ENCODE assay signal across 25 cellular contexts in the genomic region with DNA sequence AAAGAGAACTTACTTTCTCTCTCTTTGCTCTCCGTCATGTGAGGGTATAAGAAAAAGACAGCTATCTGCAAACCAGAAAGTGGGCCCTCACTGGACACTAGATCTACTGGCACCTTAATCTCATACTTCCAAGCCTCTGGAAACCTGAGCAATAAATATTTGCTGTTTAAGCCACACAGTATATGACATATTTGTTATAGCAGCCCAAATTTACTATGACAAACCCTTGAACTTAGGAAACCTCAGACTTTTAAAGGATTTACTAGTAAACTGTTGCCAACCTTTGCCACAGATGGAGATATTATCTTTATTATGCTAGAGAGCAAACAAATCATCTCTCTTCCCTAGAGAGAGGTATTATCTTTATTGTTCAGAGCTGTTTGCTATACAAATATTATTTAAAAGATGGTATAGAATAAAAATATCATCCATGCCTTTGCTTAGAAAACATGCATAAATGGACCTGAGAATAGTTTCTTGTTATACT.
"Had no signal": no experiment of that assay in that cellular context is flagged by ENCODE, and none has a peak within 500 bp of the region (broad histone marks: within the 10 kb centered on the region; RNA-seq: fewer than 3 reads in every experiment).

No MANE protein-coding gene starts in this region.

- H3K27me3 ChIP-seq: pancreas, suprapubic skin, tibial artery, upper lobe of right lung had no signal

- H3K4me1 ChIP-seq: lower lobe of right lung, pancreas, prostate gland, suprapubic skin, tibial artery, upper lobe of right lung had no signal

- DNase-seq: hippocampal formation; kidney glomerular epithelial cell; left cardiac atrium; lower lobe of right lung; mammary epithelial cell; mesenchymal stem cell; naive thymus-derived CD8-positive, alpha-beta T cell; nucleus accumbens; pancreas; posterior cingulate gyrus; retina; right cardiac atrium; stimulated activated CD4-positive, alpha-beta T cell treated with anti-CD3 and anti-CD28 coated beads, Interleukin-12 subunit alpha, Interleukin-12 subunit beta, amount 100 ng/mL, for 4 hours; stimulated activated CD4-positive, alpha-beta T cell treated with anti-CD3 and anti-CD28 coated beads, Interleukin-15, amount 100 ng/mL, for 24 hours; stimulated activated CD4-positive, alpha-beta T cell treated with anti-CD3 and anti-CD28 coated beads, Interleukin-2, amount 100 ng/mL, for 24 hours; stimulated activated CD4-positive, alpha-beta T cell treated with anti-CD3 and anti-CD28 coated beads, Interleukin-4, amount 100 ng/mL, for 1 hour; tibial artery; trophoblast cell; upper lobe of right lung had no signal

- H3K27ac ChIP-seq: lower lobe of right lung, pancreas, prostate gland, skin epidermis, suprapubic skin, thoracic aorta, tibial artery, upper lobe of right lung had no signal

- H3K36me3 ChIP-seq: lower lobe of right lung, pancreas, prostate gland, suprapubic skin, thoracic aorta, tibial artery, upper lobe of right lung had no signal

- H3K4me3 ChIP-seq: lower lobe of right lung, pancreas, prostate gland, skin epidermis, suprapubic skin, thoracic aorta, tibial artery, upper lobe of right lung had no signal

- H3K9me3 ChIP-seq: lower lobe of right lung, pancreas, prostate gland, suprapubic skin, thoracic aorta, tibial artery, upper lobe of right lung had no signal

- FAIRE-seq: keratinocyte, pancreas, urothelium cell line had no signal
